ENCODE assay signal across 1 cellular context in the genomic region with DNA sequence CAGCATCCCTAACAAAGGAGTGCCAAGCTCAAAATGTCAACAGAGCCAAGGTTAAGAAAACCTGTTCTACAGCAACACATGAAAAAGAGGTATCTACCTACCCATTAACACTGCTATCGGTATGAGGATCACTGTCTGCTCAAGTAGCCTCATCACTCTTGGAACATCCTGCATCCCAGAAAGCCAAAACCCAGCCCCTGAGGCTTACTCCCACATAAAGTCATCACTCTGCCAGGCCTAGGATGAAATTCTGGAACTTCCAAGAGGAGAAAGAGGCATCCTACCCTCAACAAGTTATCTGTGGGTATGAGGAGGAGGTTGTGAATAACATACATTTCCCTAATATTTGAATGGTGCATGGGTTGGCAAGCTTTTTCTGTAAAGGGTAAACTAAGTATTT.
TF ChIP-seq lines count a peak whose summit lies in the region.

No MANE protein-coding gene starts in this region.

TF ChIP-seq in IMR-90, 13 proteins besides CTCF, POLR2A, EP300 and RAD21 (continued from another document):
- TF ChIP-seq, protein P1, sequence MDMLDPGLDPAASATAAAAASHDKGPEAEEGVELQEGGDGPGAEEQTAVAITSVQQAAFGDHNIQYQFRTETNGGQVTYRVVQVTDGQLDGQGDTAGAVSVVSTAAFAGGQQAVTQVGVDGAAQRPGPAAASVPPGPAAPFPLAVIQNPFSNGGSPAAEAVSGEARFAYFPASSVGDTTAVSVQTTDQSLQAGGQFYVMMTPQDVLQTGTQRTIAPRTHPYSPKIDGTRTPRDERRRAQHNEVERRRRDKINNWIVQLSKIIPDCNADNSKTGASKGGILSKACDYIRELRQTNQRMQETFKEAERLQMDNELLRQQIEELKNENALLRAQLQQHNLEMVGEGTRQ (IDR thresholded peaks at IDR 0.05; ENCODE audit: low read depth, low read length), result no peak
- no peak for TF ChIP-seq MAFK (IDR thresholded peaks at IDR 0.05; ENCODE audit: low read depth, low read length)
